In the genomic region with DNA sequence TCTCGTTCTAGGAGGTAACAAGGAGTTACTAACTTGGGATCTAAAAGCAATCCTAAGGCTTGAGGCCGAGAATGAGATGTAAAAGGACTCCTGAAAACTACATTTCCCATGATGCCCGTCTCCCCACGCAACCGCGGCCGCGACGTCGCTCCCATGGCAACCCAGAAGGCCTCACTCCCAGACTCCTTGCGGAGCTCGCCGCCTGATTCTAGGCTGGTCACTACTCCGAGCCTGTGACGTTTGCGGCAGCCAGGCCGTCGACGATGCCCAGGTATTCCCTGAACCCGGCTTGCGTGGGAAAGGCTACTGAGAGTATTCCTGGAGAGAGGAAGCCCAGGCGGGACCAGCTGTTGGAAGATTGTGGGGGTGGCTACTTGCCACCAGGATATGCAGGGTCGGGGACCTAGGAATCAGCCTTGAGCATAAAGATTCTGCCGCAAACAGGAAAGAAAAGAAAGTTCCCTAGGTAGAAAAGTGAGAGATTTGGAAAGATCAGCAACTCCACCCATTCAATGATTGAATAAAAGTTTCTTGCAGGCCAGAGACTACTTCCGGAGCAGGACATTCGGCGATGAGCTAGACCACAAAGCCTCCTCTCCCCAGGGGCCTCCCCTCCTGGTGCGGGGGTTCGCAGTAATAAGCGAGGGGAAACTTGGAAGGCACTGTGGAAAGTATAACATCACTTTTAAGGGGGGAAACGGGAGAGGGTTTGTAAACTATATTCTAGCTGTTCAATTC, we compare ENCODE assay signal across 8 cellular contexts. TPM values are rescaled to one million over a fixed set of nuclear protein-coding genes. Genes with fewer than 3 reads are reported as not detected.
DNase-seq lines count a peak whose midpoint lies in the region; ATAC-seq, FAIRE-seq and TF ChIP-seq lines count a peak whose summit lies in the region.

DYNC2LI1 (plus strand) TSS at position 164 of the 738 bp plus-strand sequence; CDS start at position 264, 100 bp downstream.

- H3K4me2 ChIP-seq in OCI-LY1 (ENCODE audit: low read length), result peak within 1 kb of the TSS; percentile 89
- H3K4me2 ChIP-seq in endothelial cell of umbilical vein (ENCODE audit: insufficient read depth, low read length), result peak within 1 kb of the TSS; percentile 92

- DNase-seq in Caco-2 (peak; percentile 93 to 94), endothelial cell of umbilical vein (ENCODE audit: low read depth, low spot score) (peak; percentile 95), middle frontal gyrus (ENCODE audit: extremely low spot score, low spot score) (peak; percentile 84)
- peak; percentile 92 for DNase-seq in activated CD8-positive, alpha-beta memory T cell treated with anti-CD3 and anti-CD28 coated beads, Interleukin-2, amount 50 U/mL, for 48 hours
- DNase-seq in stimulated activated CD8-positive, alpha-beta memory T cell treated with anti-CD3 and anti-CD28 coated beads, Interleukin-2, amount 100 ng/mL, for 1 hour (ENCODE audit: low read depth in 2 of 2), result peak; percentile 45 to 59

- no peaks in the 10 kb centered on the region for H3K27me3 Mint-ChIP-seq in Caco-2 (ENCODE audit: insufficient read depth, unreplicated experiment)

- no peaks in the 10 kb centered on the region for H3K79me2 ChIP-seq in OCI-LY1 (ENCODE audit: insufficient read depth, low read length)
- no peaks in the 10 kb centered on the region for H3K79me2 ChIP-seq in endothelial cell of umbilical vein (ENCODE audit: control insufficient read depth, insufficient read depth, low read length)

- peak; percentile 95 for FAIRE-seq in endothelial cell of umbilical vein (lab: Jason Lieb, UNC)

- TF ChIP-seq POLR2A in endothelial cell of umbilical vein (IDR thresholded peaks at IDR 0.05; ENCODE audit: low read depth, low read length), result peak; percentile 77

- no peaks in the 10 kb centered on the region for H3K9me3 ChIP-seq in Caco-2
- H3K9me3 ChIP-seq in HUES48 (ENCODE audit: control insufficient read depth, insufficient read depth, low read length), result no peaks in the 10 kb centered on the region
- no peaks in the 10 kb centered on the region for H3K9me3 ChIP-seq in OCI-LY1 (ENCODE audit: low read length)
- no peaks in the 10 kb centered on the region for H3K9me3 ChIP-seq in endothelial cell of umbilical vein (replicated peaks; ENCODE audit: control insufficient read depth, insufficient read depth, low read length)

- H3K27me3 ChIP-seq in Caco-2 (replicated peaks; ENCODE audit: control insufficient read depth, insufficient read depth, low read length), result no peaks in the 10 kb centered on the region
- no peaks in the 10 kb centered on the region for H3K27me3 ChIP-seq in HUES48 (ENCODE audit: control insufficient read depth, insufficient read depth, low read length)
- H3K27me3 ChIP-seq in OCI-LY1 (ENCODE audit: insufficient read depth, low read length), result no peaks in the 10 kb centered on the region
- H3K27me3 ChIP-seq in endothelial cell of umbilical vein (ENCODE audit: control insufficient read depth in 2 of 2, insufficient read depth in 2 of 2, low read length in 2 of 2), result peaks cover 0 to 2% of the 10 kb centered on the region in 2 experiments

- no peaks in the 10 kb centered on the region for H3K9me2 ChIP-seq in OCI-LY1 (ENCODE audit: low read depth, low read length)

- BruUV-seq in Caco-2 (replicated peaks; lab: Mats Ljungman, UMichigan) (no TSS peak), endothelial cell of umbilical vein (replicated peaks; lab: Mats Ljungman, UMichigan) (TSS peak; percentile 68)

- H3K4me1 Mint-ChIP-seq in Caco-2 (ENCODE audit: low read depth, unreplicated experiment), result peaks cover 4% of the 10 kb centered on the region

- H3K9ac ChIP-seq in HUES48 (ENCODE audit: low read depth, low read length), result peak within 1 kb of the TSS; percentile 70
- H3K9ac ChIP-seq in OCI-LY1 (ENCODE audit: low read length), result peak within 1 kb of the TSS; percentile 68
- H3K9ac ChIP-seq in endothelial cell of umbilical vein (replicated peaks; ENCODE audit: extremely low read depth, insufficient read depth, low read length), result peak within 1 kb of the TSS; percentile 88

- peak; percentile 99 for ATAC-seq in GM21390 (IDR thresholded peaks at IDR 0.05; ENCODE audit: unreplicated experiment)

- POLR2A ChIA-PET in Caco-2 (lab: Charles Lee), result interaction anchor here (0.6 to 1.4 kb wide), 2 partner anchors 37 to 178 kb away, joined by 3 to 5 read pairs; partner anchors contain the start of gene THADA
- POLR2A ChIA-PET in endothelial cell of umbilical vein (lab: Charles Lee), result interaction anchor here (1.0 kb wide), 1 partner anchor 9 kb away, joined by 4 read pairs; no protein-coding TSS in a partner anchor

- H3K36me3 ChIP-seq in Caco-2 (ENCODE audit: control insufficient read depth, insufficient read depth, low read length) (no peaks in the 10 kb centered on the region), HUES48 (ENCODE audit: control insufficient read depth, insufficient read depth, low read length) (no peaks in the 10 kb centered on the region), OCI-LY1 (ENCODE audit: insufficient read depth, low read length) (no peaks in the 10 kb centered on the region), endothelial cell of umbilical vein (ENCODE audit: control insufficient read depth in 2 of 2, extremely low read depth in 1 of 2, insufficient read depth in 2 of 2, low read length in 2 of 2) (no peaks in the 10 kb centered on the region)

- H2AFZ ChIP-seq in OCI-LY1 (ENCODE audit: low read length) (peak within 1 kb of the TSS; percentile 90), endothelial cell of umbilical vein (ENCODE audit: low read depth, low read length) (peak within 1 kb of the TSS; percentile 96)

- H3K4me3 ChIP-seq in Caco-2 (ENCODE audit: low read depth, low read length) (peak within 1 kb of the TSS; percentile 71), HUES48 (ENCODE audit: low read depth, low read length) (peak within 1 kb of the TSS; percentile 97), OCI-LY1 (ENCODE audit: low read depth, low read length, poor library complexity, severe bottlenecking) (peak within 1 kb of the TSS; percentile 96), endothelial cell of umbilical vein (replicated peaks in 1 of 3; ENCODE audit: insufficient read depth in 1 of 3, low read depth in 1 of 3, low read length in 3 of 3) (peak within 1 kb of the TSS; percentile 70 to 92 (median 81))

- H3K4me3 Mint-ChIP-seq in Caco-2 (ENCODE audit: unreplicated experiment), result peak within 1 kb of the TSS; percentile 84

- intact Hi-C loops in Caco-2 (cut with micrococcal nuclease; ENCODE audit: unreplicated experiment), result loop anchor here (1.0 kb wide), 1 partner anchor 174 kb away; no protein-coding TSS in a partner anchor
- intact Hi-C loops in endothelial cell of umbilical vein (cut with micrococcal nuclease), result no loop called here

- H3K4me1 ChIP-seq in Caco-2 (no peaks in the 10 kb centered on the region), HUES48 (ENCODE audit: control insufficient read depth, insufficient read depth, low read length) (peaks cover 9% of the 10 kb centered on the region; the same call in 1 of the 2 replicates), OCI-LY1 (ENCODE audit: insufficient read depth, low read length, severe bottlenecking) (peaks cover 7% of the 10 kb centered on the region), endothelial cell of umbilical vein (ENCODE audit: control insufficient read depth, extremely low read depth, insufficient read depth, low read length) (peaks cover 6% of the 10 kb centered on the region)

- no peak for TF ChIP-seq CTCF in Caco-2 (IDR thresholded peaks at IDR 0.05; ENCODE audit: insufficient read depth in 1 of 2, low read depth in 1 of 2, low read length in 1 of 2, severe bottlenecking in 1 of 2, unreplicated experiment in 1 of 2)
- no peak for TF ChIP-seq CTCF in OCI-LY1 (IDR thresholded peaks at IDR 0.05; ENCODE audit: low read length)
- TF ChIP-seq CTCF in endothelial cell of umbilical vein (IDR thresholded peaks at IDR 0.05; ENCODE audit: extremely low read depth in 1 of 2, insufficient read depth in 1 of 2, low read depth in 1 of 2, low read length in 2 of 2), result no peak

- dilution Hi-C loops in endothelial cell of umbilical vein (cut with MboI; ENCODE audit: extremely low pct_ligation_motif_present, low sequenced_read_pairs), result no loop called here

- peak within 1 kb of the TSS; percentile 95 for H3K27ac Mint-ChIP-seq in Caco-2 (ENCODE audit: unreplicated experiment)

- H3K9me3 Mint-ChIP-seq in Caco-2 (ENCODE audit: unreplicated experiment), result no peaks in the 10 kb centered on the region

- H3K9me1 ChIP-seq in endothelial cell of umbilical vein (replicated peaks; ENCODE audit: control insufficient read depth, extremely low read depth, insufficient read depth, low read length), result no peaks in the 10 kb centered on the region

- no peaks in the 10 kb centered on the region for H4K20me1 ChIP-seq in OCI-LY1 (ENCODE audit: insufficient read depth, low read length)
- H4K20me1 ChIP-seq in endothelial cell of umbilical vein (replicated peaks; ENCODE audit: control insufficient read depth, extremely low read depth, insufficient read depth, low read length), result no peaks in the 10 kb centered on the region

- no peaks in the 10 kb centered on the region for H3F3A ChIP-seq in OCI-LY1 (ENCODE audit: insufficient read depth, low read length)

- H3K27ac ChIP-seq in HUES48 (ENCODE audit: low read depth, low read length) (peak within 1 kb of the TSS; percentile 90), OCI-LY1 (ENCODE audit: low read depth, low read length, poor library complexity, severe bottlenecking) (no peak within 1 kb of the TSS), endothelial cell of umbilical vein (ENCODE audit: insufficient read depth, low read depth, low read length) (peak within 1 kb of the TSS; percentile 79)

- CTCF ChIA-PET in Caco-2 (lab: Charles Lee) (interaction anchor here (0.5 to 1.4 kb wide), 3 partner anchors 22 to 169 kb away, joined by 3 to 7 read pairs (median 3); no protein-coding TSS in a partner anchor), endothelial cell of umbilical vein (lab: Charles Lee) (interaction anchor here (0.9 to 2.2 kb wide), 3 partner anchors 15 to 28 kb away, joined by 3 to 7 read pairs (median 4); no protein-coding TSS in a partner anchor)

- peaks cover 6% of the 10 kb centered on the region for H3K36me3 Mint-ChIP-seq in Caco-2 (ENCODE audit: insufficient read depth, unreplicated experiment)

TF ChIP-seq in endothelial cell of umbilical vein, 7 proteins besides CTCF, POLR2A, EP300 and RAD21:
- TF ChIP-seq POLR2AphosphoS5 (IDR thresholded peaks at IDR 0.05; ENCODE audit: insufficient read depth, low read depth, low read length) (peak; percentile 55), EZH2 (IDR thresholded peaks at IDR 0.05; ENCODE audit: borderline replicate concordance, low read depth, low read length, severe bottlenecking) (no peak)
TF ChIP-seq in endothelial cell of umbilical vein: peak in this region for 1.

RNA-seq across cellular contexts. Expression of gene DYNC2LI1, which starts in this region (rescaled TPM):
- total RNA-seq in Caco-2 (2022) (6.4 and 8.3 TPM in 2 replicates), endothelial cell of umbilical vein (8.7 and 8.9 TPM in 2 replicates)
- polyA plus RNA-seq in endothelial cell of umbilical vein, result 2.9 and 4.2 TPM in 2 replicates
- 8.4 and 9.0 TPM in 2 replicates for polyA plus RNA-seq in endothelial cell of umbilical vein (2011; cell fraction: cytosol; rRNA removed)
- 12.5 and 16.2 TPM in 2 replicates for polyA plus RNA-seq in endothelial cell of umbilical vein (2011; cell fraction: nucleus; rRNA removed)
- polyA plus RNA-seq in endothelial cell of umbilical vein (2012), result 11.8 and 12.5 TPM in 2 replicates
- polyA minus RNA-seq in endothelial cell of umbilical vein, result 2.0 and 5.8 TPM in 2 replicates
- 2.8 TPM for polyA minus RNA-seq in endothelial cell of umbilical vein (2011; cell fraction: cytosol; rRNA and poly(A)+ RNA removed)
- 6.3 and 6.7 TPM in 2 replicates for polyA minus RNA-seq in endothelial cell of umbilical vein (2011; cell fraction: nucleus; rRNA and poly(A)+ RNA removed)
